30 cellular contexts compared by ENCODE assay signal in the genomic region with DNA sequence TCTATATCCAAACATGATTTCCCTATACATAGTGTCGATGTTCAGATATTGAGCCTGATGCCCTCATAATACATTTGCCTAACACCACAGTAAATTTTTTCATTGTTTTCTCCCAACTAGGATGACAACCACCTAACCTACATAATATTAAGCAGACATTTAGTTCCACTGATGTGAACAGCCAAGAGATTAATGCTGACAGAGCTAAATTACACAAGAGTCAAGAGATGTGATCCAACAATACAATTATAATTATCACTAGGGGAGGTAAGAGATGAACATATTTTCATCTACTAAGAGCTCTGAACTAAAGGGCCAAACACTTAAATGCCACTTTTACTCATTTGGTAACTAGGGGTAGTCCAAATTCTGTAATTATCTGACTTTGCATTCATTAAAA.
"Had no signal": no experiment of that assay in that cellular context is flagged by ENCODE, and none has a peak within 500 bp of the region (broad histone marks: within the 10 kb centered on the region; RNA-seq: fewer than 3 reads in every experiment).

No MANE protein-coding gene starts in this region.

- H3K9me3 Mint-ChIP-seq: activated CD4-positive, alpha-beta memory T cell treated with anti-CD3 and anti-CD28 coated beads, Interleukin-2, amount 10 ng/mL, durations not matched to agents 7 days and 5 days; activated CD4-positive, alpha-beta T cell treated with anti-CD3 and anti-CD28 coated beads, Interleukin-2, amount 10 ng/mL, durations not matched to agents 7 days and 5 days; activated T-cell treated with anti-CD3 and anti-CD28 coated beads, Interleukin-2, amount 50 U/mL, for 24 hours; effector memory CD8-positive, alpha-beta T cell; neural crest cell; stimulated activated naive B cell treated with anti-CD40 and anti-IgM and Interleukin-4, amounts not matched to agents 10 μg/mL and 1 μg/mL and 100 μg/mL, for 72 hours; WTC11 had no signal

- FAIRE-seq: astrocyte, keratinocyte had no signal

- H3K4me3 ChIP-seq: gastrocnemius medialis, psoas muscle, smooth muscle cell, stomach, thyroid gland, upper lobe of left lung, vagina had no signal

- H3K36me3 ChIP-seq: gastrocnemius medialis, stomach, thyroid gland, upper lobe of left lung, vagina had no signal

- H3K27me3 Mint-ChIP-seq: activated CD4-positive, alpha-beta memory T cell treated with anti-CD3 and anti-CD28 coated beads, Interleukin-2, amount 10 ng/mL, durations not matched to agents 7 days and 5 days; activated CD4-positive, alpha-beta T cell treated with anti-CD3 and anti-CD28 coated beads, Interleukin-2, amount 10 ng/mL, durations not matched to agents 7 days and 5 days; activated T-cell treated with anti-CD3 and anti-CD28 coated beads, Interleukin-2, amount 50 U/mL, for 24 hours; effector memory CD8-positive, alpha-beta T cell; stimulated activated naive B cell treated with anti-CD40 and anti-IgM and Interleukin-4, amounts not matched to agents 10 μg/mL and 1 μg/mL and 100 μg/mL, for 72 hours had no signal

- H3K4me2 ChIP-seq: smooth muscle cell had no signal

- H3K4me1 Mint-ChIP-seq: activated CD4-positive, alpha-beta memory T cell treated with anti-CD3 and anti-CD28 coated beads, Interleukin-2, amount 10 ng/mL, durations not matched to agents 7 days and 5 days; activated CD4-positive, alpha-beta T cell treated with anti-CD3 and anti-CD28 coated beads, Interleukin-2, amount 10 ng/mL, durations not matched to agents 7 days and 5 days; stimulated activated naive B cell treated with anti-CD40 and anti-IgM and Interleukin-4, amounts not matched to agents 10 μg/mL and 1 μg/mL and 100 μg/mL, for 72 hours had no signal

- H3K27me3 ChIP-seq: gastrocnemius medialis, stomach, thyroid gland, upper lobe of left lung, vagina had no signal

- H3K36me3 Mint-ChIP-seq: stimulated activated naive B cell treated with anti-CD40 and anti-IgM and Interleukin-4, amounts not matched to agents 10 μg/mL and 1 μg/mL and 100 μg/mL, for 72 hours; WTC11 had no signal

- H3K4me1 ChIP-seq: gastrocnemius medialis, parathyroid adenoma, psoas muscle, stomach, thyroid gland, upper lobe of left lung, vagina had no signal

- H3K79me2 ChIP-seq: parathyroid adenoma had no signal

- H3K27ac Mint-ChIP-seq: activated CD4-positive, alpha-beta memory T cell treated with anti-CD3 and anti-CD28 coated beads, Interleukin-2, amount 10 ng/mL, durations not matched to agents 7 days and 5 days; activated CD4-positive, alpha-beta T cell treated with anti-CD3 and anti-CD28 coated beads, Interleukin-2, amount 10 ng/mL, durations not matched to agents 7 days and 5 days; activated T-cell treated with anti-CD3 and anti-CD28 coated beads, Interleukin-2, amount 50 U/mL, for 24 hours; effector memory CD8-positive, alpha-beta T cell; stimulated activated naive B cell treated with anti-CD40 and anti-IgM and Interleukin-4, amounts not matched to agents 10 μg/mL and 1 μg/mL and 100 μg/mL, for 72 hours; WTC11 had no signal

- H3K9me3 ChIP-seq: gastrocnemius medialis, psoas muscle, stomach, thyroid gland, upper lobe of left lung, vagina had no signal

- ATAC-seq: effector memory CD8-positive, alpha-beta T cell; gastrocnemius medialis; left cardiac atrium; left ventricle myocardium superior; psoas muscle; stimulated activated naive B cell treated with anti-CD40 and anti-IgM and Interleukin-4, amounts not matched to agents 10 μg/mL and 1 μg/mL and 100 μg/mL, for 72 hours; WTC11 had no signal

- H3K4me3 Mint-ChIP-seq: activated CD4-positive, alpha-beta memory T cell treated with anti-CD3 and anti-CD28 coated beads, Interleukin-2, amount 10 ng/mL, durations not matched to agents 7 days and 5 days; activated CD4-positive, alpha-beta T cell treated with anti-CD3 and anti-CD28 coated beads, Interleukin-2, amount 10 ng/mL, durations not matched to agents 7 days and 5 days; activated T-cell treated with anti-CD3 and anti-CD28 coated beads, Interleukin-2, amount 50 U/mL, for 24 hours; effector memory CD8-positive, alpha-beta T cell; neural crest cell; stimulated activated naive B cell treated with anti-CD40 and anti-IgM and Interleukin-4, amounts not matched to agents 10 μg/mL and 1 μg/mL and 100 μg/mL, for 72 hours; WTC11 had no signal

- H3K27ac ChIP-seq: gastrocnemius medialis, parathyroid adenoma, psoas muscle, stomach, thyroid gland, upper lobe of left lung, vagina had no signal

- DNase-seq: activated CD4-positive, alpha-beta memory T cell treated with anti-CD3 and anti-CD28 coated beads, Interleukin-2, amount 10 ng/mL, durations not matched to agents 7 days and 5 days; activated CD4-positive, alpha-beta T cell treated with anti-CD3 and anti-CD28 coated beads for 1 hour; activated CD4-positive, alpha-beta T cell treated with anti-CD3 and anti-CD28 coated beads, Interleukin-2, amount 10 ng/mL, durations not matched to agents 7 days and 5 days; activated CD8-positive, alpha-beta memory T cell treated with anti-CD3 and anti-CD28 coated beads, Interleukin-2, amount 50 U/mL, for 48 hours; activated gamma-delta T cell treated with Interleukin-2 at 50 U/mL for 16 hours; activated naive CD4-positive, alpha-beta T cell treated with anti-CD3 and anti-CD28 coated beads, Interleukin-2, amount 50 U/mL, for 16 hours; activated T-cell treated with anti-CD3 and anti-CD28 coated beads, Interleukin-2, amount 50 U/mL, for 24 hours; amniotic stem cell; caudate nucleus; cortex of kidney; effector memory CD8-positive, alpha-beta T cell; erythroblast; gastrocnemius medialis; glutamatergic neuron; left cardiac atrium; left ventricle myocardium superior; nucleus accumbens; psoas muscle; stimulated activated CD4-positive, alpha-beta T cell treated with anti-CD3 and anti-CD28 coated beads, Interleukin-1b, Interleukin-23, amount 100 ng/mL, for 48 hours; stimulated activated naive B cell treated with anti-CD40 and anti-IgM and Interleukin-4, amounts not matched to agents 10 μg/mL and 1 μg/mL and 100 μg/mL, for 72 hours; stomach; thyroid gland; upper lobe of left lung had no signal

- H2AFZ ChIP-seq: parathyroid adenoma had no signal

- H3K9ac ChIP-seq: parathyroid adenoma had no signal
